8 cellular contexts compared by ENCODE assay signal in genomic region chr4:56506110-56506705, GRCh38. TPM values are rescaled to one million over a fixed set of nuclear protein-coding genes. Genes with fewer than 3 reads are reported as not detected.
DNase-seq lines count a peak whose midpoint lies in the region; ATAC-seq, FAIRE-seq and TF ChIP-seq lines count a peak whose summit lies in the region.

No MANE protein-coding gene starts in this region.

- H3K27me3 Mint-ChIP-seq in activated naive CD4-positive, alpha-beta T cell treated with anti-CD3 and anti-CD28 coated beads, Interleukin-2, amount 10 ng/mL, durations not matched to agents 7 days and 5 days = peaks cover 23% of the 10 kb centered on the region
- H3K27me3 Mint-ChIP-seq in type B pancreatic cell = peaks cover 19% of the 10 kb centered on the region

- no peaks in the 10 kb centered on the region; a peak in 2 of 4 replicates for H3K36me3 ChIP-seq in GM12878 (ENCODE audit: control insufficient read depth in 2 of 2, insufficient read depth in 2 of 2, low read length in 1 of 2)

- 41% methylated on average over 28 of the region's 28 CpGs for WGBS in GM12878 (ENCODE audit: insufficient coverage, insufficient replicate concordance, low lambda C conversion rate, missing lambda C conversion rate)
- 4 to 12% methylated on average over 28 of the region's 28 CpGs for WGBS in lower leg skin, 2 donors

- SMC1A ChIA-PET in GM12878 (lab: Charles Lee; ENCODE audit: uncharacterized antibody, unreplicated experiment) = no interaction called here

- H3K4me3 Mint-ChIP-seq in activated naive CD4-positive, alpha-beta T cell treated with anti-CD3 and anti-CD28 coated beads, Interleukin-2, amount 10 ng/mL, durations not matched to agents 7 days and 5 days = peak overlapping the region; percentile 70
- peak overlapping the region; percentile 94 for H3K4me3 Mint-ChIP-seq in type B pancreatic cell

- POLR2A ChIA-PET in GM12878 (lab: Charles Lee) = no interaction called here

- peak; percentile 23 for DNase-seq in activated naive CD4-positive, alpha-beta T cell treated with anti-CD3 and anti-CD28 coated beads, Interleukin-2, amount 10 ng/mL, durations not matched to agents 7 days and 5 days
- no peak for DNase-seq in activated naive CD4-positive, alpha-beta T cell treated with anti-CD3 and anti-CD28 coated beads, Interleukin-2, amount 50 U/mL, for 16 hours
- DNase-seq in GM12878 (ENCODE audit: low read depth, low spot score) (no peak), lower leg skin (ENCODE audit: low spot score in 2 of 2) (no peak), type B pancreatic cell (ENCODE audit: extremely low spot score, unreplicated experiment) (no peak), cerebellar nuclear complex (lab: John Stamatoyannopoulos, UW) (no peak), GF-D8 (lab: John Stamatoyannopoulos, UW) (no peak)

- no peak overlapping the region for H2AFZ ChIP-seq in GM12878 (ENCODE audit: control insufficient read depth, low read depth, low read length)

- peak overlapping the region; percentile 70 for H3K4me2 ChIP-seq in GM12878 (ENCODE audit: control insufficient read depth, insufficient read depth)

- intact Hi-C loops in GM12878 (cut with micrococcal nuclease; ENCODE audit: unreplicated experiment) = no loop called here
- intact Hi-C loops in lower leg skin (cut with DNase I; ENCODE audit: low total_unique reads) = no loop called here

- H3K27me3 ChIP-seq in GM12878 (replicated peaks in 1 of 2; ENCODE audit: control insufficient read depth in 2 of 2, insufficient read depth in 2 of 2, low read length in 1 of 2) = no peaks in the 10 kb centered on the region

- H3K79me2 ChIP-seq in GM12878 (ENCODE audit: control insufficient read depth, insufficient read depth, low read length) = no peaks in the 10 kb centered on the region

- no peak for TF ChIP-seq RAD21 in GM12878 (IDR thresholded peaks at IDR 0.05; ENCODE audit: insufficient read depth, low read depth, low read length)

- RAD21 ChIA-PET in GM12878 (lab: Charles Lee; ENCODE audit: unreplicated experiment) = no interaction called here

- TF ChIP-seq CTCF in GM12878 (IDR thresholded peaks at IDR 0.05 in 2 of 3, conservative IDR thresholded peaks at IDR 0.05 in 1 of 3; ENCODE audit: control insufficient read depth in 2 of 3, extremely low read depth in 1 of 3, insufficient read depth in 1 of 3, low read depth in 3 of 3, low read length in 3 of 3) (no peak), lower leg skin (IDR thresholded peaks at IDR 0.05) (no peak), type B pancreatic cell (conservative IDR thresholded peaks at IDR 0.05) (no peak)

- peak overlapping the region; percentile 46 for H3K4me3 ChIP-seq in GM12878
- peak overlapping the region; percentile 56 for H3K4me3 ChIP-seq in lower leg skin (ENCODE audit: low read depth, poor library complexity, severe bottlenecking)

- no peaks in the 10 kb centered on the region for H3K9me3 Mint-ChIP-seq in activated naive CD4-positive, alpha-beta T cell treated with anti-CD3 and anti-CD28 coated beads, Interleukin-2, amount 10 ng/mL, durations not matched to agents 7 days and 5 days
- H3K9me3 Mint-ChIP-seq in type B pancreatic cell = no peaks in the 10 kb centered on the region

- no TSS peak for BruUV-seq in GM12878 (replicated peaks; lab: Mats Ljungman, UMichigan)

- H3K4me1 Mint-ChIP-seq in activated naive CD4-positive, alpha-beta T cell treated with anti-CD3 and anti-CD28 coated beads, Interleukin-2, amount 10 ng/mL, durations not matched to agents 7 days and 5 days = peaks cover 22% of the 10 kb centered on the region
- H3K4me1 Mint-ChIP-seq in type B pancreatic cell (ENCODE audit: unreplicated experiment) = no peaks in the 10 kb centered on the region

- H3K9me3 ChIP-seq in GM12878 (replicated peaks; ENCODE audit: control insufficient read depth, insufficient read depth, low read length) = no peaks in the 10 kb centered on the region

- H3K36me3 Mint-ChIP-seq in activated naive CD4-positive, alpha-beta T cell treated with anti-CD3 and anti-CD28 coated beads, Interleukin-2, amount 10 ng/mL, durations not matched to agents 7 days and 5 days = peaks cover 25% of the 10 kb centered on the region
- H3K36me3 Mint-ChIP-seq in type B pancreatic cell = peaks cover 14% of the 10 kb centered on the region

- in situ Hi-C loops in GM12878 (cut with MboI) = no loop called here

- H4K20me1 ChIP-seq in GM12878 (ENCODE audit: control insufficient read depth, insufficient read depth) = no peaks in the 10 kb centered on the region

- FAIRE-seq in GM12878 (lab: Jason Lieb, UNC) = no peak

- H3K9ac ChIP-seq in GM12878 (ENCODE audit: control insufficient read depth, insufficient read depth, low read length) = no peak overlapping the region

- no peak for TF ChIP-seq EP300 in GM12878 (IDR thresholded peaks at IDR 0.05; ENCODE audit: borderline replicate concordance in 1 of 2, control insufficient read depth in 1 of 2, low read depth in 2 of 2, low read length in 2 of 2)

- CTCF ChIA-PET in activated naive CD4-positive, alpha-beta T cell treated with anti-CD3 and anti-CD28 coated beads, Interleukin-2, amount 10 ng/mL, durations not matched to agents 7 days and 5 days (lab: Charles Lee) = interaction anchor here (1.0 kb wide), 1 partner anchor 331 kb away, joined by 3 read pairs; no protein-coding TSS in a partner anchor
- CTCF ChIA-PET in GM12878 (lab: Yijun Ruan, JAX) = no interaction called here

- H3K27ac ChIP-seq in GM12878 (ENCODE audit: control insufficient read depth, insufficient read depth) = no peak overlapping the region

- H3K27ac Mint-ChIP-seq in activated naive CD4-positive, alpha-beta T cell treated with anti-CD3 and anti-CD28 coated beads, Interleukin-2, amount 10 ng/mL, durations not matched to agents 7 days and 5 days = no peak overlapping the region
- H3K27ac Mint-ChIP-seq in type B pancreatic cell = peak overlapping the region; percentile 60

- ATAC-seq in GM12878 = peak; percentile 17
- no peak for ATAC-seq in GM21576 (IDR thresholded peaks at IDR 0.05; ENCODE audit: unreplicated experiment)

- TF ChIP-seq POLR2A in GM12878 (IDR thresholded peaks at IDR 0.05; ENCODE audit: low read depth, low read length) (no peak), lower leg skin (IDR thresholded peaks at IDR 0.05) (no peak)

- no peaks in the 10 kb centered on the region for H3K4me1 ChIP-seq in GM12878 (ENCODE audit: control insufficient read depth, insufficient read depth, low read length)

TF ChIP-seq in GM12878, 131 proteins besides CTCF, POLR2A, EP300 and RAD21 (continues in another document):
- TF ChIP-seq ZSCAN29 (IDR thresholded peaks at IDR 0.05) (no peak), MEF2B (IDR thresholded peaks at IDR 0.05; ENCODE audit: partially characterized antibody, poor library complexity, severe bottlenecking) (no peak), NR2C2 (IDR thresholded peaks at IDR 0.05; ENCODE audit: borderline replicate concordance, control insufficient read depth, insufficient read length, low read depth) (no peak), SMARCA5 (IDR thresholded peaks at IDR 0.05) (no peak)

RNA-seq across cellular contexts. Expression of gene ARL9, which starts 0.6 kb away (rescaled TPM):
- not detected in 2 replicates for total RNA-seq in GM12878 (2013; cell fraction: nucleolus; rRNA removed)
- total RNA-seq in GM12878 (2014; rRNA removed) (not detected in 2 replicates), GM12878 (2014; rRNA removed; fragmentation: Illumina TruSeq; extraction: Trizol) (not detected in 2 replicates), GM12878 (2021) (not detected in 2 replicates), lower leg skin (under 1 TPM; 0.17 to 0.76 (median 0.49) TPM), type B pancreatic cell (ENCODE audit: low replicate concordance) (0.74 and 1.1 TPM in 2 replicates)
- not detected for polyA plus RNA-seq in GM12878 (2011; ENCODE audit: low read depth)
- polyA plus RNA-seq in GM12878 (2011; rRNA removed) (not detected in 2 replicates), GM12878 (2014; fragmentation: Illumina TruSeq; extraction: Trizol) (not detected in 2 replicates), GM12878 (2014; fragmentation: Nextera tagmentation; extraction: Ambion mirVana) (not detected), GM12878 (2014; rRNA removed) (not detected in 2 replicates), GM12878 (2016; fragmentation: Nextera tagmentation; extraction: Ambion mirVana) (not detected)
- polyA plus RNA-seq in GM12878 (2011; cell fraction: cytosol; rRNA removed) = 0.03 TPM in 1 of 2 replicates, not detected in the other
- not detected in 2 replicates for polyA plus RNA-seq in GM12878 (2011; cell fraction: nucleus; rRNA removed)
- polyA plus RNA-seq in GM12878 (2012) = not detected in 2 replicates
- 0.15 TPM in 1 of 2 replicates, not detected in the other for polyA minus RNA-seq in GM12878 (2011; rRNA and poly(A)+ RNA removed)
- polyA minus RNA-seq in GM12878 (2011; cell fraction: cytosol; rRNA and poly(A)+ RNA removed) = not detected in 2 replicates
- polyA minus RNA-seq in GM12878 (2011; cell fraction: nucleus; rRNA and poly(A)+ RNA removed) = not detected in 2 replicates

RNA-seq across cellular contexts. Expression of gene SRP72, which starts 38.8 kb away (rescaled TPM):
- total RNA-seq in GM12878 (2013; cell fraction: nucleolus; rRNA removed) = 186 and 191 TPM in 2 replicates
- total RNA-seq in GM12878 (2014; rRNA removed) = 66.4 and 74.4 TPM in 2 replicates
- total RNA-seq in GM12878 (2014; rRNA removed; fragmentation: Illumina TruSeq; extraction: Trizol) = 102 and 105 TPM in 2 replicates
- total RNA-seq in GM12878 (2021) = 122 and 130 TPM in 2 replicates
- polyA plus RNA-seq in GM12878 (2011; ENCODE audit: low read depth) = 55.5 TPM
- polyA plus RNA-seq in GM12878 (2011; rRNA removed) = 94.6 and 140 TPM in 2 replicates
- 39.7 and 46.5 TPM in 2 replicates for polyA plus RNA-seq in GM12878 (2011; cell fraction: cytosol; rRNA removed)
- polyA plus RNA-seq in GM12878 (2011; cell fraction: nucleus; rRNA removed) = 62.5 and 63.3 TPM in 2 replicates
- polyA plus RNA-seq in GM12878 (2012) = 77.8 and 86.8 TPM in 2 replicates
- 168 and 192 TPM in 2 replicates for polyA plus RNA-seq in GM12878 (2014; fragmentation: Illumina TruSeq; extraction: Trizol)
- polyA plus RNA-seq in GM12878 (2014; fragmentation: Nextera tagmentation; extraction: Ambion mirVana) = 100 to 1,000 TPM; 158 to 186 TPM
- polyA plus RNA-seq in GM12878 (2014; rRNA removed) = 61.6 and 68.7 TPM in 2 replicates
- 100 to 1,000 TPM; 136 to 145 TPM for polyA plus RNA-seq in GM12878 (2016; fragmentation: Nextera tagmentation; extraction: Ambion mirVana)
- polyA minus RNA-seq in GM12878 (2011; rRNA and poly(A)+ RNA removed) = 116 and 263 TPM in 2 replicates
- polyA minus RNA-seq in GM12878 (2011; cell fraction: cytosol; rRNA and poly(A)+ RNA removed) = 48.1 and 65.0 TPM in 2 replicates
- 56.6 and 85.2 TPM in 2 replicates for polyA minus RNA-seq in GM12878 (2011; cell fraction: nucleus; rRNA and poly(A)+ RNA removed)
- total RNA-seq in lower leg skin = 10 to 100 TPM; 40.9 to 59.9 (median 46.4) TPM
- total RNA-seq in type B pancreatic cell (ENCODE audit: low replicate concordance) = 87.3 and 108 TPM in 2 replicates
